8 cellular contexts compared by ENCODE assay signal in the genomic region with DNA sequence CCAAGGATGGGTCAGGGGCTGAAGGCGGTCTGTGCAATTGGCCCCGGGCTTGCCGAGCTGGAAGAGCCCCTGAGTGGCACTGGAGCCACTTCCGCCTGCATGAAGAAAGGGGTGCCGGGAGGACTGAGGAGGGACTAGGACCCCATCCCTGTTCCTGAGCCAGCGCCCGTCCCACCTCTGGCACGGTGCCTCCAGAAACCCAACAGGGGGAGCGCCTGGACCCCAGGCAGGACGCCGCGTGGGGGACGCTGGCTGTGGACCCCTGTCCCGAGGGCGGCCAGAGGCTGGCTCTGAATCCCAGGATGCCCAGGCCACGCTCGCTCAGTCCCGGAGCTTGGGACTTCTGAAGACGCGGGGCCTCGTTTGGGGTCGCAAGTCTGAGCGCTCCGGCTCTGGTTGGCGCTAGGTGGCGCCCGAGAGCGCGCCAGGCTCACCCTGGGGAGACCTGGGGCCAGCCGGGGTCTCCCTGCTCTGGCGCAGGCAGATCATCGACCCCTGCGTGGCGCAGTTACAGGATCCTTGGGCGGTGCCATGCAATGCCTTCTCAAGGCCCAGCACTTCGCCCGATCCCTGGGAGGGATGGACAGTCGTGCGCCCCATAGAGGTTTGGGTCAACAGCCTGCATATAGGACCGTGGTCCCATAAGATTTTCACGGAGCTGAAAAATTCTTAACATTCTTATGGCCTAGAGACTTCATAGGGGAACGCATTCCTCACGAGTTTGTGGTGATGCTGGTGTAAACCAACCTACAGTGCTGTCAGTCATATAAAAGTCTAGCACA.
DNase-seq lines count a peak whose midpoint lies in the region; ATAC-seq and TF ChIP-seq lines count a peak whose summit lies in the region.

No MANE protein-coding gene starts in this region.

- no peaks in the 10 kb centered on the region for H3K36me3 Mint-ChIP-seq in memory B cell

- H3K4me3 Mint-ChIP-seq in memory B cell, result no peak overlapping the region

- peaks cover 9% of the 10 kb centered on the region for H3K27me3 Mint-ChIP-seq in memory B cell

- H3K9me3 Mint-ChIP-seq in memory B cell, result peaks cover 2% of the 10 kb centered on the region

- TF ChIP-seq CTCF in GM12872 (IDR thresholded peaks at IDR 0.05; ENCODE audit: insufficient read depth, low read depth, low read length), result peak; percentile 94

- peak; percentile 80 for ATAC-seq in memory B cell (ENCODE audit: low read depth)
- ATAC-seq in GM21717 (IDR thresholded peaks at IDR 0.05; ENCODE audit: unreplicated experiment), result no peak

- H3K4me1 Mint-ChIP-seq in memory B cell, result peaks cover 3% of the 10 kb centered on the region

- H3K27ac Mint-ChIP-seq in memory B cell, result no peak overlapping the region

- DNase-seq in NCI-H1092 (lab: John Stamatoyannopoulos, UW) (peak; percentile 44), ecto neural progenitor cell (ENCODE audit: low spot score) (peak; percentile 89), memory B cell (ENCODE audit: low spot score in 2 of 2) (peak; percentile 65 to 76), NCI-H187 treated with DMSO at 0.1 percent for 48 hours (lab: John Stamatoyannopoulos, UW) (no peak)
- peak; percentile 58 to 60 for DNase-seq in activated CD4-positive, alpha-beta T cell treated with anti-CD3 and anti-CD28 coated beads, Interleukin-2, amount 50 U/mL, for 4 hours
- DNase-seq in stimulated activated CD8-positive, alpha-beta memory T cell treated with anti-CD3 and anti-CD28 coated beads, Interleukin-15, amount 100 ng/mL, for 1 hour (ENCODE audit: low read depth), result peak; percentile 33
